In the genomic region with DNA sequence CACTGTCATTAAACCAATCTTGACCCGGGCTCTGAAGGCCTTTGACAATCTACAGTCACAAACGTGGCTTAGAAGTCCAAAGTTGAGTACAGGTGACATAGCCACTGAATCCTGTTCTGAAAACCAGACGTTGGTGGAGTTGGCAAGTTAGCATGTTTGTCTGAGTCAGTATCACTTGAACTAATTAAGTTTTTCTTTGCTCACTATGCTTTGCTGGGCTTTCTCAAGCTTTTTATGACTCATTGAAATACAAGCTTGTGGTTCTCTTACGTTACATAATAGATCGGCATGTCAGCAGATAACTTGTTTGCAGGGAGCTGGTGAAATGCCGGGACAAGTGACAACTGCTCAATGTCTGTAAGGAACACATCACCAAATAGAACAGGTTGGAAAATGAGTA, we compare ENCODE assay signal across 11 cellular contexts. TPM values are rescaled to one million over a fixed set of nuclear protein-coding genes. Genes with fewer than 3 reads are reported as not detected.
DNase-seq lines count a peak whose midpoint lies in the region; ATAC-seq and TF ChIP-seq lines count a peak whose summit lies in the region.
"Had no signal": no experiment of that assay in that cellular context is flagged by ENCODE, and none has a peak within 500 bp of the region (broad histone marks: within the 10 kb centered on the region; RNA-seq: fewer than 3 reads in every experiment).

No MANE protein-coding gene starts in this region.

- H3K36me3 Mint-ChIP-seq in endothelial cell (ENCODE audit: low read depth, unreplicated experiment), result no peaks in the 10 kb centered on the region

- no peaks in the 10 kb centered on the region for H3K4me1 ChIP-seq in trophoblast cell (ENCODE audit: control insufficient read depth in 1 of 2, insufficient read depth in 2 of 2, low read length in 2 of 2)
- H3K4me1 ChIP-seq: parathyroid adenoma had no signal

- no peak overlapping the region for H2BK12ac ChIP-seq in trophoblast cell (ENCODE audit: low read length)

- H3K23ac ChIP-seq in trophoblast cell (ENCODE audit: low read length), result no peak overlapping the region

- H3K27me3 ChIP-seq in trophoblast cell (ENCODE audit: insufficient read depth, low read length), result no peaks in the 10 kb centered on the region

- no CpG with 5 or more reads among the region's 6 CpGs for WGBS in trophoblast cell (ENCODE audit: extremely low coverage, insufficient coverage, insufficient read length)

- no peak overlapping the region for H4K12ac ChIP-seq in trophoblast cell (ENCODE audit: low read depth, low read length)

- H3K4me3 Mint-ChIP-seq in endothelial cell (ENCODE audit: unreplicated experiment), result no peak overlapping the region

- no peaks in the 10 kb centered on the region for H3K36me3 ChIP-seq in trophoblast cell (ENCODE audit: control insufficient read depth in 1 of 2, insufficient read depth in 2 of 2, low read length in 2 of 2)

- H2AK5ac ChIP-seq in trophoblast cell (ENCODE audit: low read length), result no peak overlapping the region

- no peak overlapping the region for H3K4ac ChIP-seq in trophoblast cell (ENCODE audit: low read depth, low read length)

- no peak overlapping the region for H2BK5ac ChIP-seq in trophoblast cell (ENCODE audit: low read depth, low read length, poor library complexity)

- H2AFZ ChIP-seq in trophoblast cell (ENCODE audit: insufficient read depth, low read length, poor library complexity), result no peak overlapping the region
- H2AFZ ChIP-seq: parathyroid adenoma had no signal

- no peaks in the 10 kb centered on the region for H3K79me1 ChIP-seq in trophoblast cell (ENCODE audit: low read length)

- H3K14ac ChIP-seq in trophoblast cell (ENCODE audit: low read length), result no peak overlapping the region

- no peak for TF ChIP-seq CTCF in endothelial cell (IDR thresholded peaks at IDR 0.05; ENCODE audit: unreplicated experiment)

- H2BK120ac ChIP-seq in trophoblast cell (ENCODE audit: insufficient read depth, low read length, poor library complexity), result no peak overlapping the region

- no peaks in the 10 kb centered on the region for H3K9me3 ChIP-seq in trophoblast cell (ENCODE audit: insufficient read depth, low read depth, low read length)

- DNase-seq in ELR (ENCODE audit: low read depth), result peak; percentile 71
- DNase-seq in NOMO-1 treated with dmso at 0.1 percent for 144 hours (lab: John Stamatoyannopoulos, UW; ENCODE audit: unreplicated experiment), result peak; percentile 74
- peak; percentile 77 for DNase-seq in dedifferentiated amniotic fluid mesenchymal stem cell (ENCODE audit: extremely low spot score)
- peak; percentile 50 to 91 for DNase-seq in trophoblast cell
- DNase-seq in endothelial cell (ENCODE audit: low spot score), result no peak
- DNase-seq in activated CD8-positive, alpha-beta memory T cell treated with anti-CD3 and anti-CD28 coated beads, Interleukin-2, amount 50 U/mL, for 4 hours, result no peak
- DNase-seq in activated CD4-positive, alpha-beta T cell treated with anti-CD3 and anti-CD28 coated beads, Interleukin-2, amount 50 U/mL, for 4 hours, result no peak
- DNase-seq: central memory CD4-positive, alpha-beta T cell; Right ventricle myocardium superior had no signal

- no peaks in the 10 kb centered on the region for H3K9me3 Mint-ChIP-seq in endothelial cell (ENCODE audit: unreplicated experiment)

- no peak overlapping the region for H3K9ac ChIP-seq in trophoblast cell (ENCODE audit: low read length)
- H3K9ac ChIP-seq: parathyroid adenoma had no signal

- H3K4me2 ChIP-seq in trophoblast cell (ENCODE audit: low read length), result no peak overlapping the region

- no peaks in the 10 kb centered on the region for H3K4me1 Mint-ChIP-seq in endothelial cell (ENCODE audit: unreplicated experiment)

- no peaks in the 10 kb centered on the region for H3K27me3 Mint-ChIP-seq in endothelial cell (ENCODE audit: unreplicated experiment)

- no peak overlapping the region for H4K91ac ChIP-seq in trophoblast cell (ENCODE audit: low read depth, low read length)

- no peak overlapping the region for H3K4me3 ChIP-seq in trophoblast cell (ENCODE audit: low read depth, low read length)

- H3K18ac ChIP-seq in trophoblast cell (ENCODE audit: low read length), result no peak overlapping the region

- H4K8ac ChIP-seq in trophoblast cell (ENCODE audit: low read depth, low read length), result no peak overlapping the region

- no peak overlapping the region for H3K27ac ChIP-seq in trophoblast cell (ENCODE audit: low read depth, low read length)
- H3K27ac ChIP-seq: parathyroid adenoma had no signal

- no peak for ATAC-seq in GM19467 (IDR thresholded peaks at IDR 0.05; ENCODE audit: unreplicated experiment)

- H3K79me2 ChIP-seq in trophoblast cell (ENCODE audit: control insufficient read depth, insufficient read depth, low read length, poor library complexity), result no peaks in the 10 kb centered on the region
- H3K79me2 ChIP-seq: parathyroid adenoma had no signal

- H3K27ac Mint-ChIP-seq in endothelial cell (ENCODE audit: unreplicated experiment), result no peak overlapping the region

RNA-seq across cellular contexts. Expression of a gene that starts 53.8 kb away (rescaled TPM):
- 24.5 and 25.7 TPM in 2 replicates for polyA plus RNA-seq in trophoblast cell (2013)
- total RNA-seq in endothelial cell (ENCODE audit: unreplicated experiment), result 22.9 TPM

Comparison
In these comparisons a context has a peak if more than half of its experiments do, and no peak if none do; other contexts are left out.
1. DNase-seq: peak in ELR (single experiment), NOMO-1 treated with dmso at 0.1 percent for 144 hours (single experiment), dedifferentiated amniotic fluid mesenchymal stem cell (single experiment) and trophoblast cell (2 of 2); none in endothelial cell (single experiment), activated CD8-positive, alpha-beta memory T cell treated with anti-CD3 and anti-CD28 coated beads, Interleukin-2, amount 50 U/mL, for 4 hours (single experiment) and activated CD4-positive, alpha-beta T cell treated with anti-CD3 and anti-CD28 coated beads, Interleukin-2, amount 50 U/mL, for 4 hours (0 of 2).